Comparison of ENCODE assay signal across 22 cellular contexts in the genomic region with DNA sequence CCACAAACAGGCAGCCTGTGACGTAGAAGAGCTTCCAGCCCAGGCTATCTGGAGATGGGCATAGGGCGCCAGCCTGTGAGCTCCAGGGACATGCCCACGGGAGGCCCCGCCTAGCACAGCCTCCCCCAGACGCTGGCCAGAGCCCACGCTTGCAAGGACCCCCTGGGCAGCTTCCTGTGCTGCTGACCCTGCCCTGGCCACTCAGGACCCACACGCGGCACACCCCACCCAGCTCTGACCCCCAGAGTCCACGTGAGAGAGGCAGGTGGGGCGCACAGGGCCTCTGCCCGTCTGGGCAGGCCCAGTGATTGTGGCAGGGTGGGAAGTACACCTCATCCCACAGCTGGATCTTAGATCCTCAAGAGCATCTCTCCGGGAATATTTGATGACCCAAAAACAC. TPM values are rescaled to one million over a fixed set of nuclear protein-coding genes. Genes with fewer than 3 reads are reported as not detected.
A peak's percentile ranks its signal among the peaks of the same experiment; 100 is the strongest.
DNase-seq lines count a peak whose midpoint lies in the region; ATAC-seq, FAIRE-seq and TF ChIP-seq lines count a peak whose summit lies in the region.
"Had no signal": no experiment of that assay in that cellular context is flagged by ENCODE, and none has a peak within 500 bp of the region (broad histone marks: within the 10 kb centered on the region; RNA-seq: fewer than 3 reads in every experiment).

No MANE protein-coding gene starts in this region.

- no peak for TF ChIP-seq EP300 in HepG2 (IDR thresholded peaks at IDR 0.05; ENCODE audit: low read depth in 2 of 2, low read length in 2 of 2)
- TF ChIP-seq EP300 in HepG2 (CRISPR knock-in tag; IDR thresholded peaks at IDR 0.05; ENCODE audit: borderline replicate concordance), result no peak

- H3K36me3 ChIP-seq in HepG2 (replicated peaks in 1 of 2; ENCODE audit: control insufficient read depth in 1 of 2, insufficient read depth in 2 of 2, low read length in 2 of 2) (peaks cover 6 to 9% of the 10 kb centered on the region in 2 experiments; a peak in 4 of 5 replicates), right lobe of liver (peaks cover 0 to 2% (median 0%) of the 10 kb centered on the region in 4 donors)
- H3K36me3 ChIP-seq: ovary had no signal

- H3K4me3 Mint-ChIP-seq in activated CD4-positive, alpha-beta memory T cell treated with anti-CD3 and anti-CD28 coated beads for 36 hours, result no peak overlapping the region
- peak overlapping the region; percentile 8 for H3K4me3 Mint-ChIP-seq in memory B cell
- H3K4me3 Mint-ChIP-seq in stimulated activated naive CD8-positive, alpha-beta T cell treated with anti-CD3 and anti-CD28 coated beads, Interleukin-15, amount 100 ng/mL, for 72 hours, result peak overlapping the region in 1 of 2 donors; percentile 24

- no peak for TF ChIP-seq POLR2A in HepG2 (IDR thresholded peaks at IDR 0.05; ENCODE audit: insufficient read depth in 1 of 2, low read depth in 2 of 2, low read length in 2 of 2)
- TF ChIP-seq POLR2A in right lobe of liver (IDR thresholded peaks at IDR 0.05), result no peak

- H3K4me2 ChIP-seq in HepG2 (ENCODE audit: low read depth, low read length), result no peak overlapping the region
- H3K4me2 ChIP-seq: KMS-11 had no signal

- ATAC-seq in HepG2, result no peak
- no peak for ATAC-seq in right lobe of liver
- no peak for ATAC-seq in memory B cell (ENCODE audit: low read depth)
- no peak for ATAC-seq in stimulated activated naive CD8-positive, alpha-beta T cell treated with anti-CD3 and anti-CD28 coated beads, Interleukin-15, amount 100 ng/mL, for 72 hours
- ATAC-seq: left ventricle myocardium superior, right cardiac atrium had no signal

- H3K79me2 ChIP-seq in HepG2 (ENCODE audit: insufficient read depth, low read length), result peaks cover 13% of the 10 kb centered on the region

- intact Hi-C loops in HepG2 (cut with micrococcal nuclease; ENCODE audit: unreplicated experiment) (no loop called here), right lobe of liver (cut with DNase I) (no loop called here)
- intact Hi-C loops in activated CD4-positive, alpha-beta memory T cell treated with anti-CD3 and anti-CD28 coated beads for 36 hours (cut with micrococcal nuclease), result no loop called here

- peaks cover 20% of the 10 kb centered on the region for H3K4me1 ChIP-seq in HepG2 (ENCODE audit: insufficient read depth, low read length)
- peaks cover 0 to 48% (median 14%) of the 10 kb centered on the region in 4 donors for H3K4me1 ChIP-seq in right lobe of liver

- H3K9ac ChIP-seq in HepG2 (ENCODE audit: insufficient read depth, low read depth, low read length), result no peak overlapping the region
- H3K9ac ChIP-seq: KMS-11 had no signal

- CTCF ChIA-PET in HepG2 (lab: Yijun Ruan, JAX; ENCODE audit: low intra/inter-chr PET ratio, low total read pairs), result no interaction called here
- CTCF ChIA-PET in activated CD4-positive, alpha-beta memory T cell treated with anti-CD3 and anti-CD28 coated beads for 36 hours (lab: Charles Lee), result interaction anchor here (0.6 to 1.3 kb wide), 3 partner anchors 11 to 22 kb away, joined by 3 to 5 read pairs (median 4); no protein-coding TSS in a partner anchor

- no peak overlapping the region for H2AFZ ChIP-seq in HepG2 (ENCODE audit: low read length)

- POLR2A ChIA-PET in HepG2 (lab: Yijun Ruan, JAX), result no interaction called here
- POLR2A ChIA-PET in activated CD4-positive, alpha-beta memory T cell treated with anti-CD3 and anti-CD28 coated beads for 36 hours (lab: Charles Lee), result no interaction called here

- in situ Hi-C loops in HepG2 (cut with HindIII; ENCODE audit: extremely low pct_ligation_motif_present, low pct_unique_long_range_greater_than_20kb), result no loop called here

- no peaks in the 10 kb centered on the region for H4K20me1 ChIP-seq in HepG2 (ENCODE audit: insufficient read depth, low read length)

- H3K9me3 Mint-ChIP-seq in activated CD4-positive, alpha-beta memory T cell treated with anti-CD3 and anti-CD28 coated beads for 36 hours, result no peaks in the 10 kb centered on the region
- H3K9me3 Mint-ChIP-seq in memory B cell, result no peaks in the 10 kb centered on the region
- no peaks in the 10 kb centered on the region for H3K9me3 Mint-ChIP-seq in stimulated activated naive CD8-positive, alpha-beta T cell treated with anti-CD3 and anti-CD28 coated beads, Interleukin-15, amount 100 ng/mL, for 72 hours

- TF ChIP-seq RAD21 in HepG2 (CRISPR knock-in tag; IDR thresholded peaks at IDR 0.05), result no peak

- TF ChIP-seq CTCF in HepG2 (CRISPR knock-in tag; IDR thresholded peaks at IDR 0.05) (no peak), right lobe of liver (IDR thresholded peaks at IDR 0.05) (no peak)

- H3K27me3 Mint-ChIP-seq in activated CD4-positive, alpha-beta memory T cell treated with anti-CD3 and anti-CD28 coated beads for 36 hours, result no peaks in the 10 kb centered on the region
- H3K27me3 Mint-ChIP-seq in memory B cell, result no peaks in the 10 kb centered on the region
- H3K27me3 Mint-ChIP-seq in stimulated activated naive CD8-positive, alpha-beta T cell treated with anti-CD3 and anti-CD28 coated beads, Interleukin-15, amount 100 ng/mL, for 72 hours, result no peaks in the 10 kb centered on the region

- FAIRE-seq in HepG2 (lab: Jason Lieb, UNC), result no peak
- FAIRE-seq: GM12892 had no signal

- peaks cover 30% of the 10 kb centered on the region for H3K4me1 Mint-ChIP-seq in activated CD4-positive, alpha-beta memory T cell treated with anti-CD3 and anti-CD28 coated beads for 36 hours (ENCODE audit: low read depth)
- peaks cover 19% of the 10 kb centered on the region for H3K4me1 Mint-ChIP-seq in memory B cell
- H3K4me1 Mint-ChIP-seq in stimulated activated naive CD8-positive, alpha-beta T cell treated with anti-CD3 and anti-CD28 coated beads, Interleukin-15, amount 100 ng/mL, for 72 hours, result peaks cover 51% of the 10 kb centered on the region

- peaks cover 48% of the 10 kb centered on the region for H3K36me3 Mint-ChIP-seq in activated CD4-positive, alpha-beta memory T cell treated with anti-CD3 and anti-CD28 coated beads for 36 hours
- H3K36me3 Mint-ChIP-seq in memory B cell, result peaks cover 6% of the 10 kb centered on the region

- H3K27ac ChIP-seq in HepG2 (ENCODE audit: extremely low read length, insufficient read depth, low read length), result no peak overlapping the region
- H3K27ac ChIP-seq in right lobe of liver, result no peak overlapping the region
- H3K27ac ChIP-seq: KMS-11, ovary, suprapubic skin had no signal

- H3K27ac Mint-ChIP-seq in activated CD4-positive, alpha-beta memory T cell treated with anti-CD3 and anti-CD28 coated beads for 36 hours, result peak overlapping the region; percentile 60
- H3K27ac Mint-ChIP-seq in memory B cell, result peak overlapping the region; percentile 79
- peak overlapping the region in 1 of 2 donors; percentile 90 for H3K27ac Mint-ChIP-seq in stimulated activated naive CD8-positive, alpha-beta T cell treated with anti-CD3 and anti-CD28 coated beads, Interleukin-15, amount 100 ng/mL, for 72 hours

- no peak overlapping the region for H3K4me3 ChIP-seq in HepG2 (replicated peaks in 1 of 3; ENCODE audit: insufficient read depth in 1 of 3, low read depth in 2 of 3, low read length in 3 of 3)
- no peak overlapping the region for H3K4me3 ChIP-seq in right lobe of liver
- H3K4me3 ChIP-seq: ovary, suprapubic skin had no signal

- no TSS peak for BruUV-seq in HepG2 (replicated peaks; lab: Mats Ljungman, UMichigan)

- DNase-seq in HepG2 (ENCODE audit: low spot score) (no peak), right lobe of liver (no peak), memory B cell (ENCODE audit: low spot score in 2 of 2) (no peak), NCI-H146 treated with DMSO at 0.1 percent for 48 hours (lab: John Stamatoyannopoulos, UW; ENCODE audit: unreplicated experiment) (no peak), HCEC 1CT (no peak)
- no peak for DNase-seq in activated CD4-positive, alpha-beta memory T cell treated with anti-CD3 and anti-CD28 coated beads for 36 hours
- DNase-seq in stimulated activated naive CD8-positive, alpha-beta T cell treated with anti-CD3 and anti-CD28 coated beads, Interleukin-15, amount 100 ng/mL, for 72 hours, result no peak
- DNase-seq: foreskin fibroblast; GOT3; left ventricle myocardium superior; MV-4-11; NCI-H187 treated with DMSO at 0.1 percent for 48 hours; NCI-H226; NCI-H82; Right ventricle myocardium superior; stimulated activated CD8-positive, alpha-beta memory T cell treated with anti-CD3 and anti-CD28 coated beads, Interleukin-4, amount 100 ng/mL, for 48 hours; T-helper 1 cell had no signal

- H3K27me3 ChIP-seq in HepG2 (ENCODE audit: control insufficient read depth in 1 of 2, insufficient read depth in 2 of 2, low read length in 2 of 2), result no peaks in the 10 kb centered on the region
- H3K27me3 ChIP-seq in right lobe of liver, result no peaks in the 10 kb centered on the region
- H3K27me3 ChIP-seq: ovary, suprapubic skin had no signal

- WGBS in HepG2 (ENCODE audit: low lambda C conversion rate), result 99% methylated on average over 12 of the region's 12 CpGs
- 100% methylated on average over 2 of the region's 12 CpGs for WGBS in right lobe of liver (ENCODE audit: insufficient coverage, low coverage, low lambda C conversion rate, missing lambda C conversion rate)

- H3K9me3 ChIP-seq in HepG2 (ENCODE audit: low read length) (no peaks in the 10 kb centered on the region), right lobe of liver (no peaks in the 10 kb centered on the region)
- H3K9me3 ChIP-seq: ovary, suprapubic skin had no signal

RNA-seq across cellular contexts. Expression of a gene that starts 3.9 kb away (rescaled TPM):
- total RNA-seq in HepG2 (2016; rRNA removed; fragmentation: Illumina TruSeq; extraction: Trizol) (27.1 and 43.4 TPM in 2 replicates), right lobe of liver (10 to 100 TPM; 29.4 to 82.4 (median 46.4) TPM)
- 72.9 and 78.4 TPM in 2 replicates for total RNA-seq in HepG2 (2016; cell fraction: cytosol; rRNA removed; fragmentation: Illumina TruSeq; extraction: Trizol; ENCODE audit: low read depth)
- total RNA-seq in HepG2 (2016; cell fraction: insoluble cytoplasmic fraction; rRNA removed; fragmentation: Illumina TruSeq; extraction: Trizol), result 23.7 and 43.2 TPM in 2 replicates
- 74.7 and 83.2 TPM in 2 replicates for total RNA-seq in HepG2 (2016; cell fraction: membrane; rRNA removed; fragmentation: Illumina TruSeq; extraction: Trizol)
- 38.5 and 40.4 TPM in 2 replicates for total RNA-seq in HepG2 (2016; cell fraction: nucleus; rRNA removed; fragmentation: Illumina TruSeq; extraction: Trizol)
- 44.1 and 56.8 TPM in 2 replicates for polyA plus RNA-seq in HepG2 (2011; rRNA removed)
- polyA plus RNA-seq in HepG2 (2011; cell fraction: cytosol; rRNA removed), result 43.1 and 61.0 TPM in 2 replicates
- 170 and 187 TPM in 2 replicates for polyA plus RNA-seq in HepG2 (2011; cell fraction: nucleus; rRNA removed)
- polyA plus RNA-seq in HepG2 (2012), result 22.9 and 33.5 TPM in 2 replicates
- polyA plus RNA-seq in HepG2 (2016; cell fraction: cytosol; fragmentation: Illumina TruSeq; extraction: Trizol; ENCODE audit: low read depth), result 7.9 and 8.6 TPM in 2 replicates
- polyA plus RNA-seq in HepG2 (2016; cell fraction: insoluble cytoplasmic fraction; fragmentation: Illumina TruSeq; extraction: Trizol; ENCODE audit: low read depth), result 17.6 and 23.7 TPM in 2 replicates
- polyA plus RNA-seq in HepG2 (2016; cell fraction: membrane; fragmentation: Illumina TruSeq; extraction: Trizol; ENCODE audit: low read depth), result 13.1 and 13.7 TPM in 2 replicates
- 99.7 and 100 TPM in 2 replicates for polyA plus RNA-seq in HepG2 (2016; cell fraction: nucleus; fragmentation: Illumina TruSeq; extraction: Trizol; ENCODE audit: insufficient read depth, low read depth)
- polyA minus RNA-seq in HepG2 (2011; rRNA and poly(A)+ RNA removed; ENCODE audit: low replicate concordance), result 44.8 and 70.0 TPM in 2 replicates
- 34.6 and 36.4 TPM in 2 replicates for polyA minus RNA-seq in HepG2 (2011; cell fraction: cytosol; rRNA and poly(A)+ RNA removed)
- 46.0 and 49.1 TPM in 2 replicates for polyA minus RNA-seq in HepG2 (2011; cell fraction: nucleus; rRNA and poly(A)+ RNA removed)
- 100 to 1,000 TPM; 333 to 343 TPM for total RNA-seq in activated CD4-positive, alpha-beta memory T cell treated with anti-CD3 and anti-CD28 coated beads for 36 hours

RNA-seq across cellular contexts. Expression of a gene that starts 11.9 kb away (rescaled TPM):
- total RNA-seq in HepG2 (2016; rRNA removed; fragmentation: Illumina TruSeq; extraction: Trizol), result 61.1 and 69.8 TPM in 2 replicates
- total RNA-seq in HepG2 (2016; cell fraction: cytosol; rRNA removed; fragmentation: Illumina TruSeq; extraction: Trizol; ENCODE audit: low read depth), result 34.2 and 37.8 TPM in 2 replicates
- total RNA-seq in HepG2 (2016; cell fraction: insoluble cytoplasmic fraction; rRNA removed; fragmentation: Illumina TruSeq; extraction: Trizol), result 63.6 and 70.0 TPM in 2 replicates
- total RNA-seq in HepG2 (2016; cell fraction: membrane; rRNA removed; fragmentation: Illumina TruSeq; extraction: Trizol), result 62.0 and 64.0 TPM in 2 replicates
- total RNA-seq in HepG2 (2016; cell fraction: nucleus; rRNA removed; fragmentation: Illumina TruSeq; extraction: Trizol), result 32.3 and 41.4 TPM in 2 replicates
- polyA plus RNA-seq in HepG2 (2011; rRNA removed), result 137 and 144 TPM in 2 replicates
- 155 and 177 TPM in 2 replicates for polyA plus RNA-seq in HepG2 (2011; cell fraction: cytosol; rRNA removed)
- polyA plus RNA-seq in HepG2 (2011; cell fraction: nucleus; rRNA removed), result 165 and 174 TPM in 2 replicates
- 79.6 and 111 TPM in 2 replicates for polyA plus RNA-seq in HepG2 (2012)
- 46.7 and 48.3 TPM in 2 replicates for polyA plus RNA-seq in HepG2 (2016; cell fraction: cytosol; fragmentation: Illumina TruSeq; extraction: Trizol; ENCODE audit: low read depth)
- 78.0 and 81.9 TPM in 2 replicates for polyA plus RNA-seq in HepG2 (2016; cell fraction: insoluble cytoplasmic fraction; fragmentation: Illumina TruSeq; extraction: Trizol; ENCODE audit: low read depth)
- polyA plus RNA-seq in HepG2 (2016; cell fraction: membrane; fragmentation: Illumina TruSeq; extraction: Trizol; ENCODE audit: low read depth), result 47.5 and 59.5 TPM in 2 replicates
- polyA plus RNA-seq in HepG2 (2016; cell fraction: nucleus; fragmentation: Illumina TruSeq; extraction: Trizol; ENCODE audit: insufficient read depth, low read depth), result 89.0 and 97.4 TPM in 2 replicates
- polyA minus RNA-seq in HepG2 (2011; rRNA and poly(A)+ RNA removed; ENCODE audit: low replicate concordance), result 42.5 and 59.2 TPM in 2 replicates
- polyA minus RNA-seq in HepG2 (2011; cell fraction: cytosol; rRNA and poly(A)+ RNA removed), result 31.3 and 38.9 TPM in 2 replicates
- 31.5 and 44.4 TPM in 2 replicates for polyA minus RNA-seq in HepG2 (2011; cell fraction: nucleus; rRNA and poly(A)+ RNA removed)
- 10 to 100 TPM in 5 of 6 experiments, 1 to 10 TPM in 1; 9.3 to 48.6 (median 21.8) TPM for total RNA-seq in right lobe of liver
- 100 to 1,000 TPM; 101 to 110 TPM for total RNA-seq in activated CD4-positive, alpha-beta memory T cell treated with anti-CD3 and anti-CD28 coated beads for 36 hours

RNA-seq across cellular contexts. Expression of a gene that starts 28.3 kb away (rescaled TPM):
- total RNA-seq in HepG2 (2016; rRNA removed; fragmentation: Illumina TruSeq; extraction: Trizol) (19.3 and 42.1 TPM in 2 replicates), right lobe of liver (10 to 100 TPM; 13.5 to 23.4 (median 16.2) TPM)
- 44.1 and 48.5 TPM in 2 replicates for total RNA-seq in HepG2 (2016; cell fraction: cytosol; rRNA removed; fragmentation: Illumina TruSeq; extraction: Trizol; ENCODE audit: low read depth)
- 18.4 and 43.0 TPM in 2 replicates for total RNA-seq in HepG2 (2016; cell fraction: insoluble cytoplasmic fraction; rRNA removed; fragmentation: Illumina TruSeq; extraction: Trizol)
- total RNA-seq in HepG2 (2016; cell fraction: membrane; rRNA removed; fragmentation: Illumina TruSeq; extraction: Trizol), result 47.3 and 50.8 TPM in 2 replicates
- total RNA-seq in HepG2 (2016; cell fraction: nucleus; rRNA removed; fragmentation: Illumina TruSeq; extraction: Trizol), result 29.1 and 32.9 TPM in 2 replicates
- 40.0 and 48.0 TPM in 2 replicates for polyA plus RNA-seq in HepG2 (2011; rRNA removed)
- polyA plus RNA-seq in HepG2 (2011; cell fraction: cytosol; rRNA removed), result 45.1 and 55.2 TPM in 2 replicates
- polyA plus RNA-seq in HepG2 (2011; cell fraction: nucleus; rRNA removed), result 42.8 and 53.8 TPM in 2 replicates
- 30.1 and 30.6 TPM in 2 replicates for polyA plus RNA-seq in HepG2 (2012)
- 22.8 and 30.9 TPM in 2 replicates for polyA plus RNA-seq in HepG2 (2016; cell fraction: cytosol; fragmentation: Illumina TruSeq; extraction: Trizol; ENCODE audit: low read depth)
- 20.3 and 20.6 TPM in 2 replicates for polyA plus RNA-seq in HepG2 (2016; cell fraction: insoluble cytoplasmic fraction; fragmentation: Illumina TruSeq; extraction: Trizol; ENCODE audit: low read depth)
- polyA plus RNA-seq in HepG2 (2016; cell fraction: membrane; fragmentation: Illumina TruSeq; extraction: Trizol; ENCODE audit: low read depth), result 24.3 and 28.8 TPM in 2 replicates
- polyA plus RNA-seq in HepG2 (2016; cell fraction: nucleus; fragmentation: Illumina TruSeq; extraction: Trizol; ENCODE audit: insufficient read depth, low read depth), result 57.8 and 59.9 TPM in 2 replicates
- polyA minus RNA-seq in HepG2 (2011; rRNA and poly(A)+ RNA removed; ENCODE audit: low replicate concordance), result 17.2 and 64.0 TPM in 2 replicates
- 31.0 and 31.1 TPM in 2 replicates for polyA minus RNA-seq in HepG2 (2011; cell fraction: cytosol; rRNA and poly(A)+ RNA removed)
- polyA minus RNA-seq in HepG2 (2011; cell fraction: nucleus; rRNA and poly(A)+ RNA removed), result 16.2 and 18.9 TPM in 2 replicates
- 10 to 100 TPM; 29.7 to 32.2 TPM for total RNA-seq in activated CD4-positive, alpha-beta memory T cell treated with anti-CD3 and anti-CD28 coated beads for 36 hours

RNA-seq across cellular contexts. Expression of a gene that starts 28.5 kb away (rescaled TPM):
- total RNA-seq in HepG2 (2016; rRNA removed; fragmentation: Illumina TruSeq; extraction: Trizol), result 12.4 and 22.3 TPM in 2 replicates
- 6.5 and 7.4 TPM in 2 replicates for total RNA-seq in HepG2 (2016; cell fraction: cytosol; rRNA removed; fragmentation: Illumina TruSeq; extraction: Trizol; ENCODE audit: low read depth)
- 9.5 and 21.5 TPM in 2 replicates for total RNA-seq in HepG2 (2016; cell fraction: insoluble cytoplasmic fraction; rRNA removed; fragmentation: Illumina TruSeq; extraction: Trizol)
- 8.1 and 9.0 TPM in 2 replicates for total RNA-seq in HepG2 (2016; cell fraction: membrane; rRNA removed; fragmentation: Illumina TruSeq; extraction: Trizol)
- total RNA-seq in HepG2 (2016; cell fraction: nucleus; rRNA removed; fragmentation: Illumina TruSeq; extraction: Trizol), result 22.1 and 27.5 TPM in 2 replicates
- polyA plus RNA-seq in HepG2 (2011; rRNA removed), result 41.8 and 63.2 TPM in 2 replicates
- polyA plus RNA-seq in HepG2 (2011; cell fraction: cytosol; rRNA removed), result 20.9 and 28.4 TPM in 2 replicates
- 726 and 860 TPM in 2 replicates for polyA plus RNA-seq in HepG2 (2011; cell fraction: nucleus; rRNA removed)
- polyA plus RNA-seq in HepG2 (2012), result 33.2 and 40.0 TPM in 2 replicates
- polyA plus RNA-seq in HepG2 (2016; cell fraction: cytosol; fragmentation: Illumina TruSeq; extraction: Trizol; ENCODE audit: low read depth), result 5.4 and 7.5 TPM in 2 replicates
- 16.9 and 19.6 TPM in 2 replicates for polyA plus RNA-seq in HepG2 (2016; cell fraction: insoluble cytoplasmic fraction; fragmentation: Illumina TruSeq; extraction: Trizol; ENCODE audit: low read depth)
- polyA plus RNA-seq in HepG2 (2016; cell fraction: membrane; fragmentation: Illumina TruSeq; extraction: Trizol; ENCODE audit: low read depth), result 6.9 and 9.6 TPM in 2 replicates
- polyA plus RNA-seq in HepG2 (2016; cell fraction: nucleus; fragmentation: Illumina TruSeq; extraction: Trizol; ENCODE audit: insufficient read depth, low read depth), result 83.7 and 89.3 TPM in 2 replicates
- polyA minus RNA-seq in HepG2 (2011; rRNA and poly(A)+ RNA removed; ENCODE audit: low replicate concordance), result 14.8 and 25.5 TPM in 2 replicates
- 12.8 and 13.5 TPM in 2 replicates for polyA minus RNA-seq in HepG2 (2011; cell fraction: cytosol; rRNA and poly(A)+ RNA removed)
- 52.1 and 55.8 TPM in 2 replicates for polyA minus RNA-seq in HepG2 (2011; cell fraction: nucleus; rRNA and poly(A)+ RNA removed)
- total RNA-seq in right lobe of liver, result 10 to 100 TPM in 5 of 6 experiments, 1 to 10 TPM in 1; 9.6 to 30.4 (median 20.2) TPM
- 10 to 100 TPM; 21.7 to 26.0 TPM for total RNA-seq in activated CD4-positive, alpha-beta memory T cell treated with anti-CD3 and anti-CD28 coated beads for 36 hours
